Comparison of ENCODE assay signal across 8 cellular contexts in genomic region chr13:101757446-101758039, GRCh38.
DNase-seq lines count a peak whose midpoint lies in the region; ATAC-seq and TF ChIP-seq lines count a peak whose summit lies in the region.

No MANE protein-coding gene starts in this region.

- H2AFZ ChIP-seq in Karpas-422 (ENCODE audit: low read length), result no peak overlapping the region

- POLR2A ChIA-PET in RWPE1 (lab: Yijun Ruan, JAX; ENCODE audit: low non-redundant PET), result no interaction called here

- no peaks in the 10 kb centered on the region for H3K27me3 ChIP-seq in Karpas-422 (ENCODE audit: low read length)

- H3K9me2 ChIP-seq in Karpas-422 (replicated peaks; ENCODE audit: insufficient read depth, low read length), result no peaks in the 10 kb centered on the region

- peak; percentile 85 for ATAC-seq in GM21717 (IDR thresholded peaks at IDR 0.05; ENCODE audit: unreplicated experiment)

- H3K4me2 ChIP-seq in Karpas-422 (ENCODE audit: low read depth, low read length, poor library complexity, severe bottlenecking), result no peak overlapping the region

- TF ChIP-seq CTCF in GM12864 (IDR thresholded peaks at IDR 0.05; ENCODE audit: low read depth, low read length, missing control alignments) (peak; percentile 39), RWPE1 (conservative IDR thresholded peaks at IDR 0.05; ENCODE audit: low read depth) (peak; percentile 67)

- H3K4me1 ChIP-seq in Karpas-422 (ENCODE audit: low read length), result no peaks in the 10 kb centered on the region

- H3K9ac ChIP-seq in Karpas-422 (ENCODE audit: low read length), result no peak overlapping the region

- H4K20me1 ChIP-seq in Karpas-422 (ENCODE audit: insufficient read depth, low read depth, low read length), result no peaks in the 10 kb centered on the region

- H3K27ac ChIP-seq in Karpas-422 (ENCODE audit: low read length) (no peak overlapping the region), RWPE1 (no peak overlapping the region)

- DNase-seq in GM12864 (ENCODE audit: low read depth) (no peak), Karpas-422 (peak; percentile 73), RWPE1 (ENCODE audit: low spot score) (peak; percentile 74), fibroblast of gingiva (ENCODE audit: low read depth) (peak; percentile 45), pons (ENCODE audit: low spot score) (peak; percentile 65)
- no peak for DNase-seq in activated CD4-positive, CD25-positive, alpha-beta regulatory T cell treated with anti-CD3 and anti-CD28 coated beads, Interleukin-2, amount 50 U/mL, for 72 hours
- DNase-seq in activated CD4-positive, CD25-positive, alpha-beta regulatory T cell (lab: John Stamatoyannopoulos, UW), result no peak

- CTCF ChIA-PET in RWPE1 (lab: Yijun Ruan, JAX), result interaction anchor here (0.5 to 3.6 kb wide), 8 partner anchors 136 to 613 kb away, joined by 3 to 22 read pairs (median 3); no protein-coding TSS in a partner anchor

- H3K79me2 ChIP-seq in Karpas-422 (ENCODE audit: low read length), result no peaks in the 10 kb centered on the region

- no peak overlapping the region for H3K4me3 ChIP-seq in GM12864 (ENCODE audit: low read depth, low read length)
- no peak overlapping the region for H3K4me3 ChIP-seq in Karpas-422 (ENCODE audit: low read length)

- no peaks in the 10 kb centered on the region for H3K9me3 ChIP-seq in Karpas-422 (ENCODE audit: low read length)

- H3K36me3 ChIP-seq in Karpas-422 (ENCODE audit: insufficient read depth, low read length), result no peaks in the 10 kb centered on the region

Comparison
In these comparisons a context has a peak if more than half of its experiments do, and no peak if none do; other contexts are left out.
1. DNase-seq: peak in Karpas-422 (single experiment), RWPE1 (single experiment), fibroblast of gingiva (single experiment) and pons (single experiment); none in GM12864 (single experiment), activated CD4-positive, CD25-positive, alpha-beta regulatory T cell treated with anti-CD3 and anti-CD28 coated beads, Interleukin-2, amount 50 U/mL, for 72 hours (single experiment) and activated CD4-positive, CD25-positive, alpha-beta regulatory T cell (0 of 4).